23 cellular contexts compared by ENCODE assay signal in genomic region chr3:8942115-8942514, GRCh38.
"Had no signal": no experiment of that assay in that cellular context is flagged by ENCODE, and none has a peak within 500 bp of the region (broad histone marks: within the 10 kb centered on the region; RNA-seq: fewer than 3 reads in every experiment).

No MANE protein-coding gene starts in this region.

- H3K36me3 ChIP-seq: colonic mucosa had no signal

- H3K27ac Mint-ChIP-seq: mesothelial cell of epicardium had no signal

- H3K4me1 Mint-ChIP-seq: naive B cell had no signal

- ATAC-seq: foreskin keratinocyte, gastroesophageal sphincter, heart right ventricle, left cardiac atrium, left lung, left ventricle myocardium superior, lower lobe of right lung, mucosa of descending colon had no signal

- H3K27me3 ChIP-seq: colonic mucosa, dorsolateral prefrontal cortex, esophagus muscularis mucosa, foreskin keratinocyte, gastroesophageal sphincter, heart right ventricle, left lung had no signal

- H3K4me1 ChIP-seq: colonic mucosa, gastroesophageal sphincter, left lung, lower lobe of right lung had no signal

- H3K9me3 ChIP-seq: colonic mucosa, lower lobe of right lung had no signal

- H3K27ac ChIP-seq: colonic mucosa, dorsolateral prefrontal cortex, esophagus muscularis mucosa, foreskin keratinocyte, gastroesophageal sphincter, heart right ventricle, left lung, lower lobe of right lung had no signal

- FAIRE-seq: endothelial cell of umbilical vein, frontal cortex, islet of Langerhans, keratinocyte had no signal

- H3K4me3 ChIP-seq: colonic mucosa, dorsolateral prefrontal cortex, esophagus muscularis mucosa, gastroesophageal sphincter, heart right ventricle, left lung, lower lobe of right lung, mucosa of descending colon had no signal

- H3K4me3 Mint-ChIP-seq: mesothelial cell of epicardium, naive B cell had no signal

- DNase-seq: colonic mucosa; dermis blood vessel endothelial cell; dorsolateral prefrontal cortex; effector CD4-positive, alpha-beta T cell; effector memory CD4-positive, alpha-beta T cell; foreskin keratinocyte; head of caudate nucleus; heart right ventricle; hippocampal formation; left cardiac atrium; left lung; left ventricle myocardium superior; lower lobe of right lung; mesenchymal stem cell; mucosa of descending colon; naive B cell had no signal

- H3K27me3 Mint-ChIP-seq: naive B cell had no signal
